ENCODE assay signal across 9 cellular contexts in the genomic region with DNA sequence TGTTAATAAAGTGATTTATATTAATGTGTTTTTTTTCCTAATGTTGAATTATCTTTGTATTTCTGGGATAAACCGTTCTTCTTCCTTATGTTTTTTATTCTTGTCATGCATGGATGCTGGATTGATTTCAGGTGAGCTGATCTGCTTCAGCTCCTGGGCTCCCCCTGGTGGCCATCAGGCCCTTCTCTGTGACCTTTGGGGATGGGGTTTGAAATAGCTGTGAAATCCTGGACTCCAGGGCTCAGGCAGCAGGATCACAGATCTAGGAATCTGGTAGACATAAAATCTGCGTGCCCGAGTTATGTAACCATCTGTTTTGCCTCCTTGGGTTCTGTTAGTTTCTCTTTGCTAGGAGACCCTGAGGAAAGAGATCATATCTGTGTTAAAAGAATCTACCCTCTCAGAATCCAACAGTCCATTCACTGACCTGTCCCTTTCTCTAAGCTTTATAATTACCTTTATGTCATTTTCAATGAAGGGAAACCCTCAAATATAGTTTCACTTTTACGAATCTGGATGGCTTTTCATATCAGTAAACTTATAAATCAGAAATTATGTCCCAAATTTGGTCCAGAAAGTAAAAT. TPM values are rescaled to one million over a fixed set of nuclear protein-coding genes. Genes with fewer than 3 reads are reported as not detected.
DNase-seq lines count a peak whose midpoint lies in the region; ATAC-seq and TF ChIP-seq lines count a peak whose summit lies in the region.
"Had no signal": no experiment of that assay in that cellular context is flagged by ENCODE, and none has a peak within 500 bp of the region (broad histone marks: within the 10 kb centered on the region; RNA-seq: fewer than 3 reads in every experiment).

No MANE protein-coding gene starts in this region.

- H3K27ac ChIP-seq in RWPE1 (no peak overlapping the region), foreskin keratinocyte (no peak overlapping the region), thoracic aorta (no peak overlapping the region)

- peak; percentile 97 for TF ChIP-seq CTCF in LNCaP clone FGC (IDR thresholded peaks at IDR 0.05; ENCODE audit: control insufficient read depth, extremely low read depth, insufficient read depth)
- peak; percentile 100 for TF ChIP-seq CTCF in RWPE1 (conservative IDR thresholded peaks at IDR 0.05; ENCODE audit: low read depth)
- TF ChIP-seq CTCF in foreskin keratinocyte (conservative IDR thresholded peaks at IDR 0.05): peak; percentile 93
- peak in 2 of 3 donors; percentile 39 to 88 for TF ChIP-seq CTCF in omental fat pad (IDR thresholded peaks at IDR 0.05)
- TF ChIP-seq CTCF in thoracic aorta (IDR thresholded peaks at IDR 0.05): peak; percentile 96

- no peaks in the 10 kb centered on the region for H3K4me1 ChIP-seq in foreskin keratinocyte
- no peaks in the 10 kb centered on the region for H3K4me1 ChIP-seq in thoracic aorta (ENCODE audit: control insufficient read depth in 1 of 2, low read depth in 2 of 2)

- H3K27me3 ChIP-seq in foreskin keratinocyte: peaks cover 3% of the 10 kb centered on the region
- H3K27me3 ChIP-seq in thoracic aorta (replicated peaks; ENCODE audit: insufficient read depth): no peaks in the 10 kb centered on the region

- peak; percentile 21 for DNase-seq in DMS114 treated with DMSO at 0.1 percent for 48 hours (lab: John Stamatoyannopoulos, UW; ENCODE audit: unreplicated experiment)
- peak; percentile 44 for DNase-seq in LNCaP clone FGC (ENCODE audit: low read depth)
- peak; percentile 89 for DNase-seq in RWPE1 (ENCODE audit: low spot score)
- peak; percentile 71 for DNase-seq in activated T-helper 9 cell treated with anti-CD3 and anti-CD28 coated beads, Interleukin-2, amount 50 U/mL, for 16 hours (ENCODE audit: low read depth)
- peak in 1 of 2 donors; percentile 42 for DNase-seq in foreskin keratinocyte
- DNase-seq in omental fat pad (ENCODE audit: low spot score): peak; percentile 93
- peak; percentile 46 for DNase-seq in thoracic aorta (ENCODE audit: low spot score)

- POLR2A ChIA-PET in RWPE1 (lab: Yijun Ruan, JAX; ENCODE audit: low non-redundant PET): interaction anchor here (1.0 kb wide), 1 partner anchor 92 kb away, joined by 3 read pairs; no protein-coding TSS in a partner anchor

- H3K4me3 ChIP-seq in LNCaP clone FGC (ENCODE audit: low read depth, low read length) (no peak overlapping the region), thoracic aorta (no peak overlapping the region)

- CTCF ChIA-PET in RWPE1 (lab: Yijun Ruan, JAX): interaction anchor here (0.5 to 1.6 kb wide), 31 partner anchors 11 to 279 kb away, joined by 3 to 25 read pairs (median 4); partner anchors contain the start of genes CREB3, HINT2 and HRCT1

- ATAC-seq in foreskin keratinocyte (peak; percentile 35), omental fat pad (ENCODE audit: low FRiP score) (peak; percentile 92), thoracic aorta (ENCODE audit: insufficient number of reproducible peaks, low FRiP score, low read depth) (no peak), HG03354 (IDR thresholded peaks at IDR 0.05; ENCODE audit: poor library complexity, severe bottlenecking, unreplicated experiment) (no peak)

- no peaks in the 10 kb centered on the region for H3K36me3 ChIP-seq in thoracic aorta

- H3K9me3 ChIP-seq in thoracic aorta: no peaks in the 10 kb centered on the region

RNA-seq across cellular contexts. Expression of gene OR13J1, which starts 12.2 kb away (rescaled TPM):
- not detected in 2 replicates for total RNA-seq in foreskin keratinocyte
- not detected in 2 replicates for polyA plus RNA-seq in foreskin keratinocyte
- total RNA-seq in omental fat pad: not detected
- total RNA-seq in thoracic aorta: not detected
- total RNA-seq: activated CD8-positive, alpha-beta memory T cell treated with anti-CD3 and anti-CD28 coated beads for 36 hours had no signal

RNA-seq across cellular contexts. Expression of gene HRCT1, which starts 23.6 kb away (rescaled TPM):
- total RNA-seq in foreskin keratinocyte (0.34 and 0.74 TPM in 2 replicates), omental fat pad (10 to 100 TPM in 2 of 4 donors, 1 to 10 TPM in 2; 5.1 to 17.5 (median 11.3) TPM), thoracic aorta (10 to 100 TPM; 20.4 to 23.6 TPM)
- polyA plus RNA-seq in foreskin keratinocyte: 0.86 and 1.2 TPM in 2 replicates
- total RNA-seq: activated CD8-positive, alpha-beta memory T cell treated with anti-CD3 and anti-CD28 coated beads for 36 hours had no signal

RNA-seq across cellular contexts. Expression of gene SPAAR, which starts 26.9 kb away (rescaled TPM):
- total RNA-seq in foreskin keratinocyte (not detected in 2 replicates), omental fat pad (10 to 100 TPM in 3 of 4 donors, 1 to 10 TPM in 1; 5.6 to 70.1 (median 18.4) TPM), thoracic aorta (1 to 10 TPM; 3.2 to 4.9 TPM)
- polyA plus RNA-seq in foreskin keratinocyte: not detected in 2 replicates
- total RNA-seq: activated CD8-positive, alpha-beta memory T cell treated with anti-CD3 and anti-CD28 coated beads for 36 hours had no signal

RNA-seq across cellular contexts. Expression of gene TMEM8B, which starts 53.3 kb away (rescaled TPM):
- total RNA-seq in foreskin keratinocyte (1.6 and 2.4 TPM in 2 replicates), omental fat pad (10 to 100 TPM in 1 of 4 donors, 1 to 10 TPM in 3; 2.7 to 13.2 (median 4.6) TPM), thoracic aorta (10 to 100 TPM; 14.6 to 24.2 TPM)
- polyA plus RNA-seq in foreskin keratinocyte: 2.7 and 3.4 TPM in 2 replicates

RNA-seq across cellular contexts. Expression of gene FAM221B, which starts 53.8 kb away (rescaled TPM):
- not detected in 2 replicates for total RNA-seq in foreskin keratinocyte
- not detected in 2 replicates for polyA plus RNA-seq in foreskin keratinocyte
- not detected for total RNA-seq in omental fat pad
- total RNA-seq in thoracic aorta: not detected
- total RNA-seq: activated CD8-positive, alpha-beta memory T cell treated with anti-CD3 and anti-CD28 coated beads for 36 hours had no signal

Comparison
In these comparisons a context has a peak if more than half of its experiments do, and no peak if none do; other contexts are left out.
1. ATAC-seq: peak in foreskin keratinocyte (single experiment) and omental fat pad (single experiment); none in thoracic aorta (single experiment) and HG03354 (single experiment).
2. Peak in every context shown above with its lines, with median percentiles within 50 percentile points of each other: CTCF ChIP-seq.